8 cellular contexts compared by ENCODE assay signal in the genomic region with DNA sequence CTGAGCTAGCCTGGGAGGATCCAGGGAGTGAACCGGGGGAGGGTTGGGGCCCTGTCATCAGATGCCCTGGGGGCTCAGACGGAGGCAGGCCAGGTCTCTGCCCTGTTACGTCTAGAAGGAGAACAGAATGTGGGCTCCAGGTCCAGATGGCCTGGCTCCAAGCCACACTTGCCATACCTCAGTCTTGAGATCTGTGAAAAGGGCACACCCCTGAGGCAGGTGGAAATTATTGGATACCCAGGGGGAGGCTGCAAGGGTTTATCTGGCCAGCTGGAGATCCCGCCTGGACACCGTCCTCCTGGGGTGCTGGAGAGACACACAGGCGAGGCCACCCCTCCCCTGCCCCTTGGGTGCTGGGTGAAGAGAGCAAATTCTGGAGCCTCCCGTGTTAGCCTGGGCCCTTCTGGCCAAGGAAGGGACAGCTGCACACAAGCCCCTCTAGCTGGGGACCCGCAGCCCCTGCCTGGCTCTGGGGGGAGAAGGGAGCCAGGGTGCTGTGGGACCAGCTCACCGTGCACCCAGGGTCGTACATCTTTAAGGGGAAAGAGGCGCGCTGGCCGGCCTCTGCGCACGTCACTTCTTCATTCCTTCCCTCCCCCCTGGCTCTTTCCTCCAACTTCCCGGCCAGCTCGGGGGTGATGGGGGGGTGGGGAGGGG. TPM values are rescaled to one million over a fixed set of nuclear protein-coding genes. Genes with fewer than 3 reads are reported as not detected.
DNase-seq lines count a peak whose midpoint lies in the region; ATAC-seq and TF ChIP-seq lines count a peak whose summit lies in the region.

No MANE protein-coding gene starts in this region.

- CTCF ChIA-PET in CD8-positive, alpha-beta memory T cell (lab: Charles Lee), result interaction anchor here (0.9 to 1.6 kb wide), 2 partner anchors 9 to 64 kb away, joined by 3 to 6 read pairs; no protein-coding TSS in a partner anchor

- intact Hi-C loops in cardiac septum (cut with DNase I), result no loop called here

- no peak overlapping the region for H3K4me3 ChIP-seq in CD8-positive, alpha-beta memory T cell (ENCODE audit: low read length)
- H3K4me3 ChIP-seq in KMS-11 (IDR thresholded peaks at IDR 0.05; ENCODE audit: insufficient read depth, low read depth, low read length) (peak overlapping the region; percentile 4), rectal smooth muscle tissue (ENCODE audit: low read length) (peak overlapping the region; percentile 77)

- H3K36me3 Mint-ChIP-seq in CD8-positive, alpha-beta memory T cell, result peaks cover 0 to 2% (median 1%) of the 10 kb centered on the region in 3 donors
- H3K36me3 Mint-ChIP-seq in activated T-cell treated with anti-CD3 and anti-CD28 coated beads, Interleukin-2, amount 50 U/mL, for 72 hours (ENCODE audit: insufficient read depth in 2 of 2), result no peaks in the 10 kb centered on the region

- peaks cover 62% of the 10 kb centered on the region for H3K79me2 ChIP-seq in KMS-11 (ENCODE audit: insufficient read depth, low read depth)

- no peak for DNase-seq in CD8-positive, alpha-beta memory T cell
- peak in 1 of 2 donors; percentile 9 for DNase-seq in activated T-cell treated with anti-CD3 and anti-CD28 coated beads, Interleukin-2, amount 50 U/mL, for 72 hours
- peak; percentile 85 for DNase-seq in cardiac septum (ENCODE audit: low spot score)
- no peak for DNase-seq in stimulated activated CD4-positive, alpha-beta T cell treated with anti-CD3 and anti-CD28 coated beads, Interleukin-4, amount 100 ng/mL, for 1 hour

- peak overlapping the region; percentile 61 for H3K27ac ChIP-seq in CD8-positive, alpha-beta memory T cell (ENCODE audit: low read depth, low read length)
- peak overlapping the region; percentile 26; the same call in 1 of the 2 replicates for H3K27ac ChIP-seq in KMS-11
- peak overlapping the region; percentile 97 for H3K27ac ChIP-seq in rectal smooth muscle tissue (ENCODE audit: low read depth, low read length)

- H3K36me3 ChIP-seq in CD8-positive, alpha-beta memory T cell (ENCODE audit: insufficient read depth, low read length), result no peaks in the 10 kb centered on the region
- H3K36me3 ChIP-seq in KMS-11 (ENCODE audit: insufficient read depth), result no peaks in the 10 kb centered on the region
- no peaks in the 10 kb centered on the region for H3K36me3 ChIP-seq in rectal smooth muscle tissue (ENCODE audit: control insufficient read depth, insufficient read depth, low read length)

- H3K9ac ChIP-seq in KMS-11 (peak overlapping the region; percentile 98; the same call in 1 of the 2 replicates), rectal smooth muscle tissue (ENCODE audit: low read length) (peak overlapping the region; percentile 32)

- POLR2A ChIA-PET in CD8-positive, alpha-beta memory T cell (lab: Charles Lee), result no interaction called here

- H3K9me3 Mint-ChIP-seq in CD8-positive, alpha-beta memory T cell, result no peaks in the 10 kb centered on the region
- H3K9me3 Mint-ChIP-seq in activated T-cell treated with anti-CD3 and anti-CD28 coated beads, Interleukin-2, amount 50 U/mL, for 72 hours, result no peaks in the 10 kb centered on the region

- ATAC-seq in activated T-cell treated with anti-CD3 and anti-CD28 coated beads, Interleukin-2, amount 50 U/mL, for 72 hours (replicated peaks in 1 of 2), result no peak
- ATAC-seq in HG02588 (IDR thresholded peaks at IDR 0.05; ENCODE audit: unreplicated experiment), result no peak
- ATAC-seq in GM21526 (IDR thresholded peaks at IDR 0.05; ENCODE audit: low FRiP score, unreplicated experiment), result no peak

- peak overlapping the region; percentile 80 for H3K4me2 ChIP-seq in KMS-11

- no peaks in the 10 kb centered on the region for H4K20me1 ChIP-seq in KMS-11 (ENCODE audit: insufficient read depth)

- no peaks in the 10 kb centered on the region for H3K27me3 ChIP-seq in CD8-positive, alpha-beta memory T cell (ENCODE audit: insufficient read depth, low read length, poor library complexity, severe bottlenecking)
- H3K27me3 ChIP-seq in KMS-11 (ENCODE audit: insufficient read depth, low read depth), result no peaks in the 10 kb centered on the region
- H3K27me3 ChIP-seq in rectal smooth muscle tissue (ENCODE audit: control insufficient read depth, insufficient read depth, low read length), result no peaks in the 10 kb centered on the region

- H3K4me3 Mint-ChIP-seq in CD8-positive, alpha-beta memory T cell, result peak overlapping the region; percentile 56 to 88 (median 70)
- H3K4me3 Mint-ChIP-seq in activated T-cell treated with anti-CD3 and anti-CD28 coated beads, Interleukin-2, amount 50 U/mL, for 72 hours, result peak overlapping the region; percentile 58 to 81

- peak overlapping the region; percentile 26; the same call in 1 of the 2 replicates for H2AFZ ChIP-seq in KMS-11 (ENCODE audit: low read depth)

- peaks cover 4% of the 10 kb centered on the region in 2 donors for H3K27me3 Mint-ChIP-seq in CD8-positive, alpha-beta memory T cell
- H3K27me3 Mint-ChIP-seq in activated T-cell treated with anti-CD3 and anti-CD28 coated beads, Interleukin-2, amount 50 U/mL, for 72 hours (ENCODE audit: low read depth), result no peaks in the 10 kb centered on the region

- H3K27ac Mint-ChIP-seq in CD8-positive, alpha-beta memory T cell, result peak overlapping the region in 5 of 8 donors; percentile 17 to 92 (median 64)
- no peak overlapping the region for H3K27ac Mint-ChIP-seq in activated T-cell treated with anti-CD3 and anti-CD28 coated beads, Interleukin-2, amount 50 U/mL, for 72 hours

- no peaks in the 10 kb centered on the region for H3K9me3 ChIP-seq in CD8-positive, alpha-beta memory T cell (ENCODE audit: low read length)

- peaks cover 37 to 66% (median 40%) of the 10 kb centered on the region in 3 donors for H3K4me1 Mint-ChIP-seq in CD8-positive, alpha-beta memory T cell
- peaks cover 55% of the 10 kb centered on the region for H3K4me1 Mint-ChIP-seq in activated T-cell treated with anti-CD3 and anti-CD28 coated beads, Interleukin-2, amount 50 U/mL, for 72 hours (ENCODE audit: low read depth)

- peaks cover 22% of the 10 kb centered on the region for H3K4me1 ChIP-seq in CD8-positive, alpha-beta memory T cell (ENCODE audit: insufficient read depth, low read length)
- H3K4me1 ChIP-seq in KMS-11 (ENCODE audit: low read depth, poor library complexity, severe bottlenecking), result peaks cover 34% of the 10 kb centered on the region
- H3K4me1 ChIP-seq in rectal smooth muscle tissue (ENCODE audit: control insufficient read depth, insufficient read depth, low read length), result peaks cover 50% of the 10 kb centered on the region

- no peak for TF ChIP-seq CTCF in KMS-11 (conservative IDR thresholded peaks at IDR 0.05; ENCODE audit: low read depth, low read length)

RNA-seq across cellular contexts. Expression of gene NFIC, which starts 0.8 kb away (rescaled TPM):
- 10 to 100 TPM; 16.1 to 19.4 TPM for total RNA-seq in CD8-positive, alpha-beta memory T cell
- 17.8 TPM for polyA plus RNA-seq in CD8-positive, alpha-beta memory T cell
- 10 to 100 TPM; 19.8 to 24.8 TPM for total RNA-seq in activated T-cell treated with anti-CD3 and anti-CD28 coated beads, Interleukin-2, amount 50 U/mL, for 72 hours
- 178 TPM for total RNA-seq in cardiac septum

Comparison
In these comparisons a context has a peak if more than half of its experiments do, and no peak if none do; other contexts are left out.
1. H3K27ac ChIP-seq: peak in every context shown above with its lines; median percentile 97 in rectal smooth muscle tissue; 61 in CD8-positive, alpha-beta memory T cell; 26 in KMS-11.